In the genomic region with DNA sequence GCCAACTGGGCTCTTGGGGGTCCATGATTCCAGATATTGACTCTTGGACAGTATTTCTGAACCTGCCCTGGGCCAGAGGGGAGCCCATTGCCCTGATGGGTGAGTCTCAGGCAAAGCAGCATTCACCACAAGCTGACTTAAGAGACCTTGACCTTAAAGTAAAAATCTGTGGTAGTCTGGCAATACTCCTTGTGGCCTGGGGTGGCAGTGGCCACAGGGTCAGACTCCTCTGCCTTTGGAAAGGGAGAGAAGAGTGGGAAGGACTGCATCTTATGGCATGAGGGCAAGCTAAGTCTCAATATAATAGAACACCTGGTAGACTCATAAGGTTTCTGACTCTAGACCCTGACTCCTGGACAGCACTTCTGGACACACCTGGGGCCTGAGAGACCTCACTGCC, we compare ENCODE assay signal across 1 cellular context.
TF ChIP-seq lines count a peak whose summit lies in the region.

No MANE protein-coding gene starts in this region.

TF ChIP-seq in H1, 55 proteins besides CTCF, POLR2A, EP300 and RAD21:
- TF ChIP-seq POU5F1 (IDR thresholded peaks at IDR 0.05; ENCODE audit: low read depth, low read length) = no peak
- TF ChIP-seq, protein P1, sequence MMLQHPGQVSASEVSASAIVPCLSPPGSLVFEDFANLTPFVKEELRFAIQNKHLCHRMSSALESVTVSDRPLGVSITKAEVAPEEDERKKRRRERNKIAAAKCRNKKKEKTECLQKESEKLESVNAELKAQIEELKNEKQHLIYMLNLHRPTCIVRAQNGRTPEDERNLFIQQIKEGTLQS (IDR thresholded peaks at IDR 0.05; ENCODE audit: insufficient read depth, low read depth, low read length) = no peak
- TF ChIP-seq CREB1 (IDR thresholded peaks at IDR 0.05) = no peak
- TF ChIP-seq SAP30 (IDR thresholded peaks at IDR 0.05; ENCODE audit: insufficient read depth, insufficient replicate concordance, low read length) = no peak
- no peak for TF ChIP-seq TCF12 (IDR thresholded peaks at IDR 0.05; ENCODE audit: low read depth, low read length)
- TF ChIP-seq, protein P2, sequence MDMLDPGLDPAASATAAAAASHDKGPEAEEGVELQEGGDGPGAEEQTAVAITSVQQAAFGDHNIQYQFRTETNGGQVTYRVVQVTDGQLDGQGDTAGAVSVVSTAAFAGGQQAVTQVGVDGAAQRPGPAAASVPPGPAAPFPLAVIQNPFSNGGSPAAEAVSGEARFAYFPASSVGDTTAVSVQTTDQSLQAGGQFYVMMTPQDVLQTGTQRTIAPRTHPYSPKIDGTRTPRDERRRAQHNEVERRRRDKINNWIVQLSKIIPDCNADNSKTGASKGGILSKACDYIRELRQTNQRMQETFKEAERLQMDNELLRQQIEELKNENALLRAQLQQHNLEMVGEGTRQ (IDR thresholded peaks at IDR 0.05; ENCODE audit: low read length) = no peak
- TF ChIP-seq BACH1 (IDR thresholded peaks at IDR 0.05; ENCODE audit: low read length) = no peak
- no peak for TF ChIP-seq BCL11A (IDR thresholded peaks at IDR 0.05; ENCODE audit: low read depth in 2 of 2, low read length in 2 of 2)
- TF ChIP-seq RFX5 (IDR thresholded peaks at IDR 0.05; ENCODE audit: borderline replicate concordance, low read depth, low read length) = no peak
- TF ChIP-seq ZNF274 (IDR thresholded peaks at IDR 0.05; ENCODE audit: borderline replicate concordance, extremely low read depth, low read length) = no peak
- TF ChIP-seq SIX5 (IDR thresholded peaks at IDR 0.05; ENCODE audit: low read depth, low read length) = no peak
- TF ChIP-seq RXRA (IDR thresholded peaks at IDR 0.05; ENCODE audit: insufficient read depth, low read depth, low read length) = no peak
- TF ChIP-seq GABPA (IDR thresholded peaks at IDR 0.05; ENCODE audit: borderline replicate concordance, insufficient read depth, low read length) = no peak
- no peak for TF ChIP-seq JUN (IDR thresholded peaks at IDR 0.05; ENCODE audit: low read depth, low read length)
